ENCODE assay signal across 2 cellular contexts in the genomic region with DNA sequence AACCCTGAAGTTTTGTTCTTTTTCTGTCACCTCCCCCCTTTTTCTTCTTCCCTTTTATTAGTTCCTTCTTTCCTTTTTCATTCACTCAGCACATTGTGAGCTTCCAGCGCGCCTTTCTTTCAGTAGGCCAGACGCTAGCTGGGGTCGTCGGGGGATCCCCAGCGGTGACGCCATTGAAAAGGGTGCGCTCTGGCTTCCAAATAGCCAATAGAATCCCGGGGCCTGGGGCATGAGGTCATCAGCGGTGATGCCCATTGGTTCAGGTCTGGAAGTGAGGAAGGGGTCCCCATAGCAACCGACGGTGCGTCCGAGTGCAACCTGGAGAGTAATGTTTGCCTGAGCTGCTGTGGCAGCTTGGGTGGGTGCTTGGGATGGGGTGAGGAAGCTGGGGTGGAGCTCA.
TF ChIP-seq lines count a peak whose summit lies in the region.

No MANE protein-coding gene starts in this region.

TF ChIP-seq in HEK293, 187 proteins besides CTCF, POLR2A, EP300 and RAD21:
- TF ChIP-seq ZNF114 (tag by site-specific recombination; IDR thresholded peaks at IDR 0.05), result no peak
- TF ChIP-seq, protein P1, sequence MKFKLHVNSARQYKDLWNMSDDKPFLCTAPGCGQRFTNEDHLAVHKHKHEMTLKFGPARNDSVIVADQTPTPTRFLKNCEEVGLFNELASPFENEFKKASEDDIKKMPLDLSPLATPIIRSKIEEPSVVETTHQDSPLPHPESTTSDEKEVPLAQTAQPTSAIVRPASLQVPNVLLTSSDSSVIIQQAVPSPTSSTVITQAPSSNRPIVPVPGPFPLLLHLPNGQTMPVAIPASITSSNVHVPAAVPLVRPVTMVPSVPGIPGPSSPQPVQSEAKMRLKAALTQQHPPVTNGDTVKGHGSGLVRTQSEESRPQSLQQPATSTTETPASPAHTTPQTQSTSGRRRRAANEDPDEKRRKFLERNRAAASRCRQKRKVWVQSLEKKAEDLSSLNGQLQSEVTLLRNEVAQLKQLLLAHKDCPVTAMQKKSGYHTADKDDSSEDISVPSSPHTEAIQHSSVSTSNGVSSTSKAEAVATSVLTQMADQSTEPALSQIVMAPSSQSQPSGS (tag by site-specific recombination; IDR thresholded peaks at IDR 0.05; ENCODE audit: low read depth), result peak; percentile 63
- TF ChIP-seq ZNF366 (tag by site-specific recombination; conservative IDR thresholded peaks at IDR 0.05), result peak; percentile 37; the same call in 1 of the 2 replicates

TF ChIP-seq in K562, 482 proteins besides CTCF, POLR2A, EP300 and RAD21:
- TF ChIP-seq LARP7 (IDR thresholded peaks at IDR 0.05) (no peak), NFYB (IDR thresholded peaks at IDR 0.05; ENCODE audit: extremely low read depth, insufficient read length) (peak; percentile 47), RFX1 (IDR thresholded peaks at IDR 0.05) (peak; percentile 69), MIER1 (IDR thresholded peaks at IDR 0.05; ENCODE audit: low read depth) (no peak), KLF1 (tag; IDR thresholded peaks at IDR 0.05) (no peak), ZNF316 (IDR thresholded peaks at IDR 0.05) (peak; percentile 54), JUND (IDR thresholded peaks at IDR 0.05; ENCODE audit: borderline replicate concordance, low read depth, low read length) (peak; percentile 41), JUND (tag; IDR thresholded peaks at IDR 0.05; ENCODE audit: borderline replicate concordance, low read depth, low read length) (peak; percentile 52; the same call in 1 of the 3 replicates), ATF7 (IDR thresholded peaks at IDR 0.05) (peak; percentile 94), ARNT (IDR thresholded peaks at IDR 0.05) (no peak), JUN (IDR thresholded peaks at IDR 0.05; ENCODE audit: borderline replicate concordance, low read depth, low read length) (0 out of 2 replicates have a peak, but pooled peaks have one; percentile 10), JUN (CRISPR knock-in tag; IDR thresholded peaks at IDR 0.05; ENCODE audit: borderline replicate concordance) (no peak), SREBF2 (CRISPR knock-in tag; IDR thresholded peaks at IDR 0.05) (0 out of 2 replicates have a peak, but pooled peaks have one; percentile 8)
- TF ChIP-seq, protein P2, sequence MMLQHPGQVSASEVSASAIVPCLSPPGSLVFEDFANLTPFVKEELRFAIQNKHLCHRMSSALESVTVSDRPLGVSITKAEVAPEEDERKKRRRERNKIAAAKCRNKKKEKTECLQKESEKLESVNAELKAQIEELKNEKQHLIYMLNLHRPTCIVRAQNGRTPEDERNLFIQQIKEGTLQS (IDR thresholded peaks at IDR 0.05), result peak; percentile 56
- TF ChIP-seq, protein P2 (CRISPR knock-in tag; conservative IDR thresholded peaks at IDR 0.05), result no peak
- TF ChIP-seq, protein P3, sequence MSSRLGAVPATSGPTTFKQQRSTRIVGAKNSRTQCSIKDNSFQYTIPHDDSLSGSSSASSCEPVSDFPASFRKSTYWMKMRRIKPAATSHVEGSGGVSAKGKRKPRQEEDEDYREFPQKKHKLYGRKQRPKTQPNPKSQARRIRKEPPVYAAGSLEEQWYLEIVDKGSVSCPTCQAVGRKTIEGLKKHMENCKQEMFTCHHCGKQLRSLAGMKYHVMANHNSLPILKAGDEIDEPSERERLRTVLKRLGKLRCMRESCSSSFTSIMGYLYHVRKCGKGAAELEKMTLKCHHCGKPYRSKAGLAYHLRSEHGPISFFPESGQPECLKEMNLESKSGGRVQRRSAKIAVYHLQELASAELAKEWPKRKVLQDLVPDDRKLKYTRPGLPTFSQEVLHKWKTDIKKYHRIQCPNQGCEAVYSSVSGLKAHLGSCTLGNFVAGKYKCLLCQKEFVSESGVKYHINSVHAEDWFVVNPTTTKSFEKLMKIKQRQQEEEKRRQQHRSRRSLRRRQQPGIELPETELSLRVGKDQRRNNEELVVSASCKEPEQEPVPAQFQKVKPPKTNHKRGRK (tag; IDR thresholded peaks at IDR 0.05), result peak; percentile 58
TF ChIP-seq in K562: peak in this region for 9.
